16 cellular contexts compared by ENCODE assay signal in genomic region chr10:74231375-74231774, GRCh38.
A peak's percentile ranks its signal among the peaks of the same experiment; 100 is the strongest.
DNase-seq lines count a peak whose midpoint lies in the region; ATAC-seq and TF ChIP-seq lines count a peak whose summit lies in the region.
"Had no signal": no experiment of that assay in that cellular context is flagged by ENCODE, and none has a peak within 500 bp of the region (broad histone marks: within the 10 kb centered on the region; RNA-seq: fewer than 3 reads in every experiment).

No MANE protein-coding gene starts in this region.

- DNase-seq in ELR (ENCODE audit: low read depth): peak; percentile 80
- DNase-seq in RWPE1 (ENCODE audit: low spot score): no peak
- DNase-seq in epithelial cell of proximal tubule (ENCODE audit: low read depth): peak; percentile 41
- DNase-seq in osteocyte (ENCODE audit: extremely low spot score, unreplicated experiment): no peak
- no peak for DNase-seq in KBM-7
- DNase-seq in NCI-H524 treated with DMSO at 0.1 percent for 48 hours (lab: John Stamatoyannopoulos, UW): no peak
- DNase-seq: activated effector memory CD4-positive, alpha-beta T cell treated with Interleukin-2 at 50 U/mL for 16 hours; C1 segment of cervical spinal cord; effector CD8-positive, alpha-beta T cell; immature natural killer cell; NCI-H1417; NCI-H446; OCI-M1 had no signal

- peak overlapping the region; percentile 60 for H3K27ac Mint-ChIP-seq in osteocyte (ENCODE audit: unreplicated experiment)
- H3K27ac Mint-ChIP-seq: brain; stimulated activated memory B cell treated with anti-CD40 and anti-IgM and Interleukin-4, amounts not matched to agents 10 μg/mL and 1 μg/mL and 100 μg/mL, for 72 hours had no signal

- no peaks in the 10 kb centered on the region for H3K9me3 Mint-ChIP-seq in osteocyte (ENCODE audit: unreplicated experiment)
- H3K9me3 Mint-ChIP-seq: brain; immature natural killer cell; stimulated activated memory B cell treated with anti-CD40 and anti-IgM and Interleukin-4, amounts not matched to agents 10 μg/mL and 1 μg/mL and 100 μg/mL, for 72 hours had no signal

- peaks cover 2% of the 10 kb centered on the region for H3K36me3 Mint-ChIP-seq in osteocyte (ENCODE audit: unreplicated experiment)

- H3K4me1 Mint-ChIP-seq in osteocyte (ENCODE audit: unreplicated experiment): peaks cover 35% of the 10 kb centered on the region
- H3K4me1 Mint-ChIP-seq: brain had no signal

- peak overlapping the region; percentile 65 for H3K27ac ChIP-seq in RWPE1

- no peak overlapping the region for H3K4me3 Mint-ChIP-seq in osteocyte (ENCODE audit: unreplicated experiment)
- H3K4me3 Mint-ChIP-seq: brain; immature natural killer cell; stimulated activated memory B cell treated with anti-CD40 and anti-IgM and Interleukin-4, amounts not matched to agents 10 μg/mL and 1 μg/mL and 100 μg/mL, for 72 hours had no signal

- CTCF ChIA-PET in RWPE1 (lab: Yijun Ruan, JAX): interaction anchor here (0.6 to 0.8 kb wide), 4 partner anchors 80 to 721 kb away, joined by 3 to 5 read pairs (median 4); partner anchors contain the start of genes ADK and AP3M1

- no peak overlapping the region for H3K4me3 ChIP-seq in epithelial cell of proximal tubule (ENCODE audit: low read depth, low read length)

- ATAC-seq in GM19467 (IDR thresholded peaks at IDR 0.05; ENCODE audit: unreplicated experiment): no peak
- ATAC-seq: stimulated activated memory B cell treated with anti-CD40 and anti-IgM and Interleukin-4, amounts not matched to agents 10 μg/mL and 1 μg/mL and 100 μg/mL, for 72 hours had no signal

- no peak for TF ChIP-seq CTCF in RWPE1 (conservative IDR thresholded peaks at IDR 0.05; ENCODE audit: low read depth)
- TF ChIP-seq CTCF in epithelial cell of proximal tubule (conservative IDR thresholded peaks at IDR 0.05; ENCODE audit: low read depth, low read length): no peak
- no peak for TF ChIP-seq CTCF in osteocyte (IDR thresholded peaks at IDR 0.05)

- POLR2A ChIA-PET in RWPE1 (lab: Yijun Ruan, JAX; ENCODE audit: low non-redundant PET): interaction anchor here (0.6 kb wide), 1 partner anchor 58 kb away, joined by 5 read pairs; no protein-coding TSS in a partner anchor

- H3K27me3 Mint-ChIP-seq in osteocyte (ENCODE audit: unreplicated experiment): no peaks in the 10 kb centered on the region
- H3K27me3 Mint-ChIP-seq: brain; stimulated activated memory B cell treated with anti-CD40 and anti-IgM and Interleukin-4, amounts not matched to agents 10 μg/mL and 1 μg/mL and 100 μg/mL, for 72 hours had no signal

- in situ Hi-C loops in KBM-7 (cut with MboI; ENCODE audit: low pct_unique_long_range_greater_than_20kb, low sequenced_read_pairs): no loop called here

Comparison
In these comparisons a context has a peak if more than half of its experiments do, and no peak if none do; other contexts are left out.
1. DNase-seq: peak in ELR (single experiment) and epithelial cell of proximal tubule (single experiment); none in RWPE1 (single experiment), osteocyte (single experiment), KBM-7 (single experiment) and NCI-H524 treated with DMSO at 0.1 percent for 48 hours (single experiment).